5 cellular contexts compared by ENCODE assay signal in genomic region chr2:156196031-156196430, GRCh38.
"Had no signal": no experiment of that assay in that cellular context is flagged by ENCODE, and none has a peak within 500 bp of the region (broad histone marks: within the 10 kb centered on the region; RNA-seq: fewer than 3 reads in every experiment).

No MANE protein-coding gene starts in this region.

- ATAC-seq: GM23338, K562 had no signal

- DNase-seq: H9, HCEC 1CT, IMR-90 had no signal
